ENCODE assay signal across 1 cellular context in genomic region chr15:45573961-45574629, GRCh38.
A peak's percentile ranks its signal among the peaks of the same experiment; 100 is the strongest.
TF ChIP-seq lines count a peak whose summit lies in the region.

No MANE protein-coding gene starts in this region.

TF ChIP-seq in HepG2, 621 proteins besides CTCF, POLR2A, EP300 and RAD21 (continues in another document):
- TF ChIP-seq MTERF4 (CRISPR knock-in tag; IDR thresholded peaks at IDR 0.05) (no peak), SOX13 (IDR thresholded peaks at IDR 0.05) (no peak), SOX13 (CRISPR knock-in tag; conservative IDR thresholded peaks at IDR 0.05 in 1 of 2, IDR thresholded peaks at IDR 0.05 in 1 of 2) (no peak), ZNF670 (CRISPR knock-in tag; IDR thresholded peaks at IDR 0.05; ENCODE audit: borderline replicate concordance) (no peak), ZNF687 (CRISPR knock-in tag; IDR thresholded peaks at IDR 0.05) (peak; percentile 43), THAP9 (CRISPR knock-in tag; IDR thresholded peaks at IDR 0.05; ENCODE audit: borderline replicate concordance) (peak; percentile 23; the same call in 1 of the 2 replicates), MEIS2 (CRISPR knock-in tag; IDR thresholded peaks at IDR 0.05) (no peak), CBFB (CRISPR knock-in tag; IDR thresholded peaks at IDR 0.05) (no peak), SMC3 (IDR thresholded peaks at IDR 0.05; ENCODE audit: low read length) (peak; percentile 50; the same call in 1 of the 2 replicates), RXRA (CRISPR knock-in tag; IDR thresholded peaks at IDR 0.05) (peak; percentile 29; the same call in 1 of the 2 replicates), ZKSCAN8 (CRISPR knock-in tag; IDR thresholded peaks at IDR 0.05; ENCODE audit: borderline replicate concordance) (no peak), ZNF782 (CRISPR knock-in tag; IDR thresholded peaks at IDR 0.05; ENCODE audit: borderline replicate concordance) (no peak), STAG1 (CRISPR knock-in tag; IDR thresholded peaks at IDR 0.05) (peak; percentile 51; the same call in 1 of the 2 replicates), ERF (CRISPR knock-in tag; IDR thresholded peaks at IDR 0.05) (0 out of 2 replicates have a peak, but pooled peaks have one; percentile 35), SAP130 (CRISPR knock-in tag; IDR thresholded peaks at IDR 0.05; ENCODE audit: low read depth) (0 out of 2 replicates have a peak, but pooled peaks have one; percentile 22), NFYC (CRISPR knock-in tag; IDR thresholded peaks at IDR 0.05) (no peak; the same call in 1 of the 2 replicates), AFF4 (CRISPR knock-in tag; IDR thresholded peaks at IDR 0.05) (no peak), E2F2 (CRISPR knock-in tag; IDR thresholded peaks at IDR 0.05; ENCODE audit: borderline replicate concordance) (0 out of 2 replicates have a peak, but pooled peaks have one; percentile 50), ZBTB7B (CRISPR knock-in tag; IDR thresholded peaks at IDR 0.05) (0 out of 2 replicates have a peak, but pooled peaks have one; percentile 39), ZNF589 (CRISPR knock-in tag; conservative IDR thresholded peaks at IDR 0.05) (no peak), CERS6 (CRISPR knock-in tag; IDR thresholded peaks at IDR 0.05) (no peak), ZNF207 (IDR thresholded peaks at IDR 0.05; ENCODE audit: borderline replicate concordance) (no peak), XRCC5 (optimal IDR thresholded peaks at IDR 0.05; ENCODE audit: low read length) (peak; percentile 68), RORA (CRISPR knock-in tag; IDR thresholded peaks at IDR 0.05) (no peak), TEAD2 (CRISPR knock-in tag; IDR thresholded peaks at IDR 0.05) (no peak), ZNF263 (CRISPR knock-in tag; IDR thresholded peaks at IDR 0.05) (0 out of 2 replicates have a peak, but pooled peaks have one; percentile 21), SP2 (CRISPR knock-in tag; IDR thresholded peaks at IDR 0.05) (peak; percentile 46; the same call in 1 of the 2 replicates), KDM3A (CRISPR knock-in tag; IDR thresholded peaks at IDR 0.05; ENCODE audit: low read depth) (no peak), CBX2 (IDR thresholded peaks at IDR 0.05; ENCODE audit: low read depth, low read length) (no peak), CBX2 (CRISPR knock-in tag; IDR thresholded peaks at IDR 0.05; ENCODE audit: low read depth) (no peak), ZNF337 (CRISPR knock-in tag; IDR thresholded peaks at IDR 0.05; ENCODE audit: borderline replicate concordance, low read depth) (no peak), ZNF180 (CRISPR knock-in tag; IDR thresholded peaks at IDR 0.05; ENCODE audit: borderline replicate concordance, low read depth) (no peak), FOXJ3 (CRISPR knock-in tag; IDR thresholded peaks at IDR 0.05; ENCODE audit: borderline replicate concordance) (no peak), ZNF780A (CRISPR knock-in tag; IDR thresholded peaks at IDR 0.05) (no peak), ZNF75D (CRISPR knock-in tag; IDR thresholded peaks at IDR 0.05; ENCODE audit: borderline replicate concordance) (no peak), ZNF839 (CRISPR knock-in tag; IDR thresholded peaks at IDR 0.05; ENCODE audit: borderline replicate concordance) (no peak), ZNF225 (CRISPR knock-in tag; IDR thresholded peaks at IDR 0.05) (0 out of 2 replicates have a peak, but pooled peaks have one; percentile 68)
- TF ChIP-seq, protein P1, sequence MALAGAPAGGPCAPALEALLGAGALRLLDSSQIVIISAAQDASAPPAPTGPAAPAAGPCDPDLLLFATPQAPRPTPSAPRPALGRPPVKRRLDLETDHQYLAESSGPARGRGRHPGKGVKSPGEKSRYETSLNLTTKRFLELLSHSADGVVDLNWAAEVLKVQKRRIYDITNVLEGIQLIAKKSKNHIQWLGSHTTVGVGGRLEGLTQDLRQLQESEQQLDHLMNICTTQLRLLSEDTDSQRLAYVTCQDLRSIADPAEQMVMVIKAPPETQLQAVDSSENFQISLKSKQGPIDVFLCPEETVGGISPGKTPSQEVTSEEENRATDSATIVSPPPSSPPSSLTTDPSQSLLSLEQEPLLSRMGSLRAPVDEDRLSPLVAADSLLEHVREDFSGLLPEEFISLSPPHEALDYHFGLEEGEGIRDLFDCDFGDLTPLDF (CRISPR knock-in tag; IDR thresholded peaks at IDR 0.05) = no peak
- TF ChIP-seq, protein P2, sequence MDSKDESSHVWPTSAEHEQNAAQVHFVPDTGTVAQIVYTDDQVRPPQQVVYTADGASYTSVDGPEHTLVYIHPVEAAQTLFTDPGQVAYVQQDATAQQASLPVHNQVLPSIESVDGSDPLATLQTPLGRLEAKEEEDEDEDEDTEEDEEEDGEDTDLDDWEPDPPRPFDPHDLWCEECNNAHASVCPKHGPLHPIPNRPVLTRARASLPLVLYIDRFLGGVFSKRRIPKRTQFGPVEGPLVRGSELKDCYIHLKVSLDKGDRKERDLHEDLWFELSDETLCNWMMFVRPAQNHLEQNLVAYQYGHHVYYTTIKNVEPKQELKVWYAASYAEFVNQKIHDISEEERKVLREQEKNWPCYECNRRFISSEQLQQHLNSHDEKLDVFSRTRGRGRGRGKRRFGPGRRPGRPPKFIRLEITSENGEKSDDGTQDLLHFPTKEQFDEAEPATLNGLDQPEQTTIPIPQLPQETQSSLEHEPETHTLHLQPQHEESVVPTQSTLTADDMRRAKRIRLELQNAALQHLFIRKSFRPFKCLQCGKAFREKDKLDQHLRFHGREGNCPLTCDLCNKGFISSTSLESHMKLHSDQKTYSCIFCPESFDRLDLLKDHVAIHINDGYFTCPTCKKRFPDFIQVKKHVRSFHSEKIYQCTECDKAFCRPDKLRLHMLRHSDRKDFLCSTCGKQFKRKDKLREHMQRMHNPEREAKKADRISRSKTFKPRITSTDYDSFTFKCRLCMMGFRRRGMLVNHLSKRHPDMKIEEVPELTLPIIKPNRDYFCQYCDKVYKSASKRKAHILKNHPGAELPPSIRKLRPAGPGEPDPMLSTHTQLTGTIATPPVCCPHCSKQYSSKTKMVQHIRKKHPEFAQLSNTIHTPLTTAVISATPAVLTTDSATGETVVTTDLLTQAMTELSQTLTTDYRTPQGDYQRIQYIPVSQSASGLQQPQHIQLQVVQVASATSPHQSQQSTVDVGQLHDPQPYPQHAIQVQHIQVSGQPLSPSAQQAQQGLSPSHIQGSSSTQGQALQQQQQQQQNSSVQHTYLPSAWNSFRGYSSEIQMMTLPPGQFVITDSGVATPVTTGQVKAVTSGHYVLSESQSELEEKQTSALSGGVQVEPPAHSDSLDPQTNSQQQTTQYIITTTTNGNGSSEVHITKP (CRISPR knock-in tag; IDR thresholded peaks at IDR 0.05; ENCODE audit: low read depth) = no peak
